In genomic region chr10:123044391-123044790, GRCh38 we compare ENCODE assay signal across 12 cellular contexts. TPM values are rescaled to one million over a fixed set of nuclear protein-coding genes. Genes with fewer than 3 reads are reported as not detected.
DNase-seq lines count a peak whose midpoint lies in the region; ATAC-seq, FAIRE-seq and TF ChIP-seq lines count a peak whose summit lies in the region.
"Had no signal": no experiment of that assay in that cellular context is flagged by ENCODE, and none has a peak within 500 bp of the region (broad histone marks: within the 10 kb centered on the region; RNA-seq: fewer than 3 reads in every experiment).

No MANE protein-coding gene starts in this region.

- H3K9me3 Mint-ChIP-seq in MCF 10A (ENCODE audit: unreplicated experiment) = no peaks in the 10 kb centered on the region

- H3K4me3 Mint-ChIP-seq in MCF 10A (ENCODE audit: unreplicated experiment) = no peak overlapping the region

- intact Hi-C loops in MCF 10A (cut with micrococcal nuclease) = loop anchor here (5.0 kb wide), 1 partner anchor 923 kb away; no protein-coding TSS in a partner anchor
- intact Hi-C loops in breast epithelium (cut with DNase I; ENCODE audit: low total_unique reads) = no loop called here
- intact Hi-C loops in endothelial cell of umbilical vein (cut with micrococcal nuclease) = loop anchor here (1.0 kb wide), 1 partner anchor 89 kb away; no protein-coding TSS in a partner anchor
- intact Hi-C loops in tibial artery (cut with DNase I; ENCODE audit: low total_unique reads) = no loop called here

- no peaks in the 10 kb centered on the region for H3K27me3 Mint-ChIP-seq in MCF 10A (ENCODE audit: insufficient read depth, unreplicated experiment)

- H3K27me3 ChIP-seq in breast epithelium (no peaks in the 10 kb centered on the region), endothelial cell of umbilical vein (ENCODE audit: control insufficient read depth in 2 of 2, insufficient read depth in 2 of 2, low read length in 2 of 2) (no peaks in the 10 kb centered on the region), tibial artery (no peaks in the 10 kb centered on the region), gastroesophageal sphincter (no peaks in the 10 kb centered on the region)

- TF ChIP-seq CTCF in MCF 10A (IDR thresholded peaks at IDR 0.05; ENCODE audit: unreplicated experiment) (peak; percentile 23), breast epithelium (IDR thresholded peaks at IDR 0.05) (no peak), endothelial cell of umbilical vein (IDR thresholded peaks at IDR 0.05; ENCODE audit: extremely low read depth in 1 of 2, insufficient read depth in 1 of 2, low read depth in 1 of 2, low read length in 2 of 2) (no peak), tibial artery (IDR thresholded peaks at IDR 0.05) (no peak), gastroesophageal sphincter (IDR thresholded peaks at IDR 0.05) (no peak)

- 76 to 85% methylated on average over 2 of the region's 2 CpGs for WGBS in gastroesophageal sphincter (ENCODE audit: low coverage in 1 of 2), 2 donors

- no peak overlapping the region for H3K9ac ChIP-seq in endothelial cell of umbilical vein (replicated peaks; ENCODE audit: extremely low read depth, insufficient read depth, low read length)
- H3K9ac ChIP-seq: parathyroid adenoma had no signal

- H3K9me3 ChIP-seq in breast epithelium (no peaks in the 10 kb centered on the region), endothelial cell of umbilical vein (replicated peaks; ENCODE audit: control insufficient read depth, insufficient read depth, low read length) (no peaks in the 10 kb centered on the region), tibial artery (no peaks in the 10 kb centered on the region), gastroesophageal sphincter (no peaks in the 10 kb centered on the region)

- peak; percentile 52 for FAIRE-seq in endothelial cell of umbilical vein (lab: Jason Lieb, UNC)

- H3K27ac Mint-ChIP-seq in MCF 10A (ENCODE audit: low read depth, unreplicated experiment) = no peak overlapping the region

- no peaks in the 10 kb centered on the region for H3K9me1 ChIP-seq in endothelial cell of umbilical vein (replicated peaks; ENCODE audit: control insufficient read depth, extremely low read depth, insufficient read depth, low read length)

- TF ChIP-seq POLR2A in breast epithelium (IDR thresholded peaks at IDR 0.05) = no peak
- no peak for TF ChIP-seq POLR2A in endothelial cell of umbilical vein (IDR thresholded peaks at IDR 0.05; ENCODE audit: low read depth, low read length)
- no peak for TF ChIP-seq POLR2A in gastroesophageal sphincter (IDR thresholded peaks at IDR 0.05)

- BruUV-seq in MCF 10A (replicated peaks; lab: Mats Ljungman, UMichigan) (no TSS peak), endothelial cell of umbilical vein (replicated peaks; lab: Mats Ljungman, UMichigan) (no TSS peak)

- dilution Hi-C loops in endothelial cell of umbilical vein (cut with MboI; ENCODE audit: extremely low pct_ligation_motif_present, low sequenced_read_pairs) = no loop called here

- H3K4me1 Mint-ChIP-seq in MCF 10A (ENCODE audit: insufficient read depth, unreplicated experiment) = no peaks in the 10 kb centered on the region

- H3K4me1 ChIP-seq in breast epithelium (no peaks in the 10 kb centered on the region), endothelial cell of umbilical vein (ENCODE audit: control insufficient read depth, extremely low read depth, insufficient read depth, low read length) (no peaks in the 10 kb centered on the region), tibial artery (no peaks in the 10 kb centered on the region), gastroesophageal sphincter (no peaks in the 10 kb centered on the region)
- H3K4me1 ChIP-seq: parathyroid adenoma had no signal

- H3K4me3 ChIP-seq in breast epithelium (no peak overlapping the region), endothelial cell of umbilical vein (replicated peaks in 1 of 3; ENCODE audit: insufficient read depth in 1 of 3, low read depth in 1 of 3, low read length in 3 of 3) (no peak overlapping the region), tibial artery (no peak overlapping the region), gastroesophageal sphincter (no peak overlapping the region)

- POLR2A ChIA-PET in MCF 10A (lab: Yijun Ruan, JAX) = interaction anchor here (0.5 to 2.4 kb wide), 3 partner anchors 20 to 336 kb away, joined by 3 to 10 read pairs (median 3); no protein-coding TSS in a partner anchor
- POLR2A ChIA-PET in endothelial cell of umbilical vein (lab: Charles Lee) = no interaction called here

- H3K4me2 ChIP-seq in endothelial cell of umbilical vein (ENCODE audit: insufficient read depth, low read length) = no peak overlapping the region

- no peaks in the 10 kb centered on the region for H3K79me2 ChIP-seq in endothelial cell of umbilical vein (ENCODE audit: control insufficient read depth, insufficient read depth, low read length)
- H3K79me2 ChIP-seq: parathyroid adenoma had no signal

- no peak overlapping the region for H2AFZ ChIP-seq in endothelial cell of umbilical vein (ENCODE audit: low read depth, low read length)
- H2AFZ ChIP-seq: parathyroid adenoma had no signal

- H3K27ac ChIP-seq in breast epithelium (no peak overlapping the region), endothelial cell of umbilical vein (ENCODE audit: insufficient read depth, low read depth, low read length) (no peak overlapping the region), tibial artery (no peak overlapping the region), gastroesophageal sphincter (no peak overlapping the region)
- H3K27ac ChIP-seq: C4-2B, parathyroid adenoma had no signal

- ATAC-seq in gastroesophageal sphincter = no peak

- H4K20me1 ChIP-seq in endothelial cell of umbilical vein (replicated peaks; ENCODE audit: control insufficient read depth, extremely low read depth, insufficient read depth, low read length) = no peaks in the 10 kb centered on the region

- no peaks in the 10 kb centered on the region for H3K36me3 ChIP-seq in breast epithelium
- H3K36me3 ChIP-seq in endothelial cell of umbilical vein (ENCODE audit: control insufficient read depth in 2 of 2, extremely low read depth in 1 of 2, insufficient read depth in 2 of 2, low read length in 2 of 2) = no peaks in the 10 kb centered on the region
- peaks cover 34 to 67% (median 36%) of the 10 kb centered on the region in 3 donors for H3K36me3 ChIP-seq in tibial artery
- H3K36me3 ChIP-seq in gastroesophageal sphincter = peaks cover 2 to 84% of the 10 kb centered on the region in 2 donors

- DNase-seq in MCF 10A (ENCODE audit: unreplicated experiment) (peak; percentile 44), breast epithelium (ENCODE audit: low spot score in 2 of 2) (no peak), NCI-H524 treated with DMSO at 0.1 percent for 48 hours (lab: John Stamatoyannopoulos, UW) (peak; percentile 7), endothelial cell of umbilical vein (ENCODE audit: low read depth, low spot score) (peak; percentile 18), tibial artery (no peak), midbrain (lab: John Stamatoyannopoulos, UW) (no peak), occipital lobe (lab: John Stamatoyannopoulos, UW) (no peak)
- DNase-seq: activated CD4-positive, CD25-positive, alpha-beta regulatory T cell treated with anti-CD3 and anti-CD28 coated beads, Interleukin-2, amount 50 U/mL, for 72 hours; NCI-H226 had no signal

- TF ChIP-seq EP300 in gastroesophageal sphincter (IDR thresholded peaks at IDR 0.05) = no peak

- CTCF ChIA-PET in MCF 10A (lab: Yijun Ruan, JAX) (interaction anchor here (0.6 to 5.4 kb wide), 16 partner anchors 22 to 522 kb away, joined by 3 to 51 read pairs (median 4); partner anchors contain the start of gene BUB3), endothelial cell of umbilical vein (lab: Charles Lee) (interaction anchor here (0.9 to 2.7 kb wide), 4 partner anchors 23 to 514 kb away, joined by 3 to 11 read pairs (median 6); no protein-coding TSS in a partner anchor)

- H3K36me3 Mint-ChIP-seq in MCF 10A (ENCODE audit: insufficient read depth, unreplicated experiment) = peaks cover 12% of the 10 kb centered on the region

TF ChIP-seq in endothelial cell of umbilical vein, 7 proteins besides CTCF, POLR2A, EP300 and RAD21:
- no peak for TF ChIP-seq POLR2AphosphoS5 (IDR thresholded peaks at IDR 0.05; ENCODE audit: insufficient read depth, low read depth, low read length)
- TF ChIP-seq JUN (IDR thresholded peaks at IDR 0.05; ENCODE audit: borderline replicate concordance, insufficient read depth, insufficient read length, low read depth) = no peak
TF ChIP-seq in endothelial cell of umbilical vein: peak in this region for 0.

RNA-seq across cellular contexts. Expression of gene ACADSB, which starts 35.6 kb away (rescaled TPM):
- total RNA-seq in MCF 10A (2022) (11.9 and 15.7 TPM in 2 replicates), breast epithelium (10 to 100 TPM; 22.6 to 32.4 (median 31.8) TPM), endothelial cell of umbilical vein (10.8 and 15.2 TPM in 2 replicates), gastroesophageal sphincter (10 to 100 TPM; 12.1 to 28.2 (median 16.3) TPM), occipital lobe (14.5 TPM)
- 2.6 and 3.1 TPM in 2 replicates for polyA plus RNA-seq in endothelial cell of umbilical vein
- 3.2 and 3.6 TPM in 2 replicates for polyA plus RNA-seq in endothelial cell of umbilical vein (2011; cell fraction: cytosol; rRNA removed)
- polyA plus RNA-seq in endothelial cell of umbilical vein (2011; cell fraction: nucleus; rRNA removed) = 8.8 and 12.7 TPM in 2 replicates
- 10.3 and 10.4 TPM in 2 replicates for polyA plus RNA-seq in endothelial cell of umbilical vein (2012)
- polyA minus RNA-seq in endothelial cell of umbilical vein = 4.0 and 5.5 TPM in 2 replicates
- 1.6 TPM for polyA minus RNA-seq in endothelial cell of umbilical vein (2011; cell fraction: cytosol; rRNA and poly(A)+ RNA removed)
- 4.4 and 5.0 TPM in 2 replicates for polyA minus RNA-seq in endothelial cell of umbilical vein (2011; cell fraction: nucleus; rRNA and poly(A)+ RNA removed)

RNA-seq across cellular contexts. Expression of gene IKZF5, which starts 35.8 kb away (rescaled TPM):
- total RNA-seq in MCF 10A (2022) (10.3 and 16.4 TPM in 2 replicates), breast epithelium (10 to 100 TPM; 10.5 to 17.7 (median 13.3) TPM), endothelial cell of umbilical vein (10.0 and 10.3 TPM in 2 replicates), gastroesophageal sphincter (10 to 100 TPM in 2 of 4 donors, 1 to 10 TPM in 2; 5.8 to 14.3 (median 9.5) TPM), occipital lobe (13.4 TPM)
- polyA plus RNA-seq in endothelial cell of umbilical vein = 4.5 and 7.1 TPM in 2 replicates
- 5.2 and 6.1 TPM in 2 replicates for polyA plus RNA-seq in endothelial cell of umbilical vein (2011; cell fraction: cytosol; rRNA removed)
- polyA plus RNA-seq in endothelial cell of umbilical vein (2011; cell fraction: nucleus; rRNA removed) = 16.9 and 18.2 TPM in 2 replicates
- 6.7 and 10.0 TPM in 2 replicates for polyA plus RNA-seq in endothelial cell of umbilical vein (2012)
- polyA minus RNA-seq in endothelial cell of umbilical vein = 6.4 and 8.2 TPM in 2 replicates
- polyA minus RNA-seq in endothelial cell of umbilical vein (2011; cell fraction: cytosol; rRNA and poly(A)+ RNA removed) = 5.2 TPM
- 14.1 and 22.2 TPM in 2 replicates for polyA minus RNA-seq in endothelial cell of umbilical vein (2011; cell fraction: nucleus; rRNA and poly(A)+ RNA removed)

Comparison
In these comparisons a context has a peak if more than half of its experiments do, and no peak if none do; other contexts are left out.
1. DNase-seq: peak in MCF 10A (single experiment), NCI-H524 treated with DMSO at 0.1 percent for 48 hours (single experiment) and endothelial cell of umbilical vein (single experiment); none in breast epithelium (0 of 2), tibial artery (0 of 2), midbrain (single experiment) and occipital lobe (single experiment).
2. intact Hi-C loops: an anchor here in MCF 10A (5.0 kb wide) and endothelial cell of umbilical vein (1.0 kb wide); none called in breast epithelium and tibial artery.